In the genomic region with DNA sequence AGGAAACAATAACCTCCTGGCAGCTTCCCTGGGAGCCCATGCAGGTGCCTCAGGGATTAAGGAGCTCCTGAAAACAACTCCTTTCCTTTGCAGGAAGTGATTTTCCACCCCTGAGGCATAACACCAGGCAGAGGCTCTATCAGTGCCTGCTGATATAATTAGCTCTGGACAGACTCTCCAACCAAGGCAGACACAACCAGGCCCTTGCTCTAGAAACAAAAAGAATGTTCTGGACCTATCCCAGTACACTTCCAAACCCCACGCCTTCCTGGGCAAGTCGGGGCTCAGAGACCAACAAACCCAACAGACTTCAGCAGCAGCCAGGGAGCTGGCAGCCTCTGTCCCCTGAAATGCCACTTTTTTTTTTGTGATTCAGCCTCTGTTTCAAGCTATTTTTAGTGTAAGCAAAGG, we compare ENCODE assay signal across 16 cellular contexts.
DNase-seq lines count a peak whose midpoint lies in the region; ATAC-seq, FAIRE-seq and TF ChIP-seq lines count a peak whose summit lies in the region.
"Had no signal": no experiment of that assay in that cellular context is flagged by ENCODE, and none has a peak within 500 bp of the region (broad histone marks: within the 10 kb centered on the region; RNA-seq: fewer than 3 reads in every experiment).

No MANE protein-coding gene starts in this region.

- H3K9me1 ChIP-seq in keratinocyte (ENCODE audit: control insufficient read depth, extremely low read depth, insufficient read depth, low read length) = no peaks in the 10 kb centered on the region

- H3K9me3 ChIP-seq in MG63 (no peaks in the 10 kb centered on the region), keratinocyte (ENCODE audit: control insufficient read depth, low read depth, low read length) (no peaks in the 10 kb centered on the region), tibial artery (no peaks in the 10 kb centered on the region)
- H3K9me3 ChIP-seq: suprapubic skin had no signal

- H3K9me3 Mint-ChIP-seq in chondrocyte (ENCODE audit: low read depth) = no peaks in the 10 kb centered on the region
- H3K9me3 Mint-ChIP-seq: activated naive CD4-positive, alpha-beta T cell treated with anti-CD3 and anti-CD28 coated beads, Interleukin-2, amount 50 U/mL, for 24 hours; effector memory CD8-positive, alpha-beta T cell had no signal

- H3K27me3 Mint-ChIP-seq in chondrocyte (ENCODE audit: low read depth) = no peaks in the 10 kb centered on the region
- H3K27me3 Mint-ChIP-seq: effector memory CD8-positive, alpha-beta T cell had no signal

- dilution Hi-C loops in keratinocyte (cut with MboI; ENCODE audit: extremely low pct_ligation_motif_present, low sequenced_read_pairs) = no loop called here

- no peak overlapping the region for H3K4me3 Mint-ChIP-seq in chondrocyte (ENCODE audit: unreplicated experiment)
- H3K4me3 Mint-ChIP-seq: activated naive CD4-positive, alpha-beta T cell treated with anti-CD3 and anti-CD28 coated beads, Interleukin-2, amount 50 U/mL, for 24 hours; effector memory CD8-positive, alpha-beta T cell had no signal

- FAIRE-seq in keratinocyte (lab: Jason Lieb, UNC) (peak; percentile 88), RCC 7860 (lab: Jason Lieb, UNC) (no peak)

- peaks cover 56% of the 10 kb centered on the region for H3K4me1 ChIP-seq in keratinocyte (ENCODE audit: control insufficient read depth, extremely low read depth, insufficient read depth, low read length)
- H3K4me1 ChIP-seq in tibial artery = peaks cover 5 to 89% (median 75%) of the 10 kb centered on the region in 4 donors

- peaks cover 7% of the 10 kb centered on the region for H3K36me3 ChIP-seq in MG63
- no peaks in the 10 kb centered on the region for H3K36me3 ChIP-seq in keratinocyte (ENCODE audit: control insufficient read depth in 2 of 2, extremely low read depth in 1 of 2, insufficient read depth in 2 of 2, low read length in 2 of 2)
- H3K36me3 ChIP-seq in tibial artery = no peaks in the 10 kb centered on the region
- H3K36me3 ChIP-seq: suprapubic skin had no signal

- peak overlapping the region; percentile 11 for H3K27ac ChIP-seq in keratinocyte (ENCODE audit: control insufficient read depth, insufficient read depth, low read length)
- peak overlapping the region; percentile 82 to 91 for H3K27ac ChIP-seq in tibial artery
- H3K27ac ChIP-seq: suprapubic skin had no signal

- TF ChIP-seq CTCF in chondrocyte (IDR thresholded peaks at IDR 0.05) (no peak), keratinocyte (optimal IDR thresholded peaks at IDR 0.05 in 1 of 3, IDR thresholded peaks at IDR 0.05 in 1 of 3, conservative IDR thresholded peaks at IDR 0.05 in 1 of 3; ENCODE audit: extremely low read depth in 1 of 3, insufficient read depth in 2 of 3, low read length in 3 of 3) (no peak), tibial artery (IDR thresholded peaks at IDR 0.05) (no peak)

- H3K4me3 ChIP-seq in MG63 = no peak overlapping the region
- H3K4me3 ChIP-seq in keratinocyte (ENCODE audit: control insufficient read depth in 2 of 3, extremely low read depth in 1 of 3, insufficient read depth in 2 of 3, low read depth in 1 of 3, low read length in 3 of 3) = no peak overlapping the region
- H3K4me3 ChIP-seq in tibial artery = no peak overlapping the region
- H3K4me3 ChIP-seq: suprapubic skin had no signal

- no peak for ATAC-seq in GM18498 (IDR thresholded peaks at IDR 0.05; ENCODE audit: unreplicated experiment)
- ATAC-seq: effector memory CD8-positive, alpha-beta T cell had no signal

- H3K27me3 ChIP-seq in MG63 (no peaks in the 10 kb centered on the region), keratinocyte (ENCODE audit: control insufficient read depth, extremely low read depth, insufficient read depth, low read length) (no peaks in the 10 kb centered on the region), tibial artery (no peaks in the 10 kb centered on the region)

- peak overlapping the region; percentile 97 for H3K27ac Mint-ChIP-seq in chondrocyte (ENCODE audit: unreplicated experiment)
- H3K27ac Mint-ChIP-seq: activated naive CD4-positive, alpha-beta T cell treated with anti-CD3 and anti-CD28 coated beads, Interleukin-2, amount 50 U/mL, for 24 hours; effector memory CD8-positive, alpha-beta T cell had no signal

- H3K36me3 Mint-ChIP-seq in chondrocyte (ENCODE audit: low read depth) = no peaks in the 10 kb centered on the region
- H3K36me3 Mint-ChIP-seq: activated naive CD4-positive, alpha-beta T cell treated with anti-CD3 and anti-CD28 coated beads, Interleukin-2, amount 50 U/mL, for 24 hours had no signal

- intact Hi-C loops in tibial artery (cut with DNase I; ENCODE audit: low total_unique reads) = loop anchor here (5.0 kb wide), 1 partner anchor 218 kb away; no protein-coding TSS in a partner anchor

- peak overlapping the region; percentile 30 for H3K4me2 ChIP-seq in keratinocyte (ENCODE audit: control insufficient read depth, extremely low read depth, insufficient read depth, low read depth, low read length)

- DNase-seq in MG63 = peak; percentile 14
- no peak for DNase-seq in chondrocyte (ENCODE audit: low spot score)
- DNase-seq in keratinocyte (ENCODE audit: low read depth, low spot score) = no peak
- peak; percentile 48 to 79 for DNase-seq in tibial artery
- no peak for DNase-seq in RCC 7860 (ENCODE audit: low spot score)
- no peak for DNase-seq in NCI-H2081 (lab: John Stamatoyannopoulos, UW)
- DNase-seq in RKO (ENCODE audit: low spot score) = no peak
- DNase-seq: activated CD8-positive, alpha-beta memory T cell treated with anti-CD3 and anti-CD28 coated beads for 24 hours; DMS53; effector memory CD8-positive, alpha-beta T cell; midbrain; NCI-H187; right cardiac atrium had no signal

- H3K79me2 ChIP-seq in keratinocyte (ENCODE audit: control insufficient read depth, insufficient read depth, low read length) = no peaks in the 10 kb centered on the region

- no peak overlapping the region for H2AFZ ChIP-seq in keratinocyte (ENCODE audit: control insufficient read depth, low read length)

- H3K4me1 Mint-ChIP-seq in chondrocyte (ENCODE audit: low read depth) = peaks cover 84% of the 10 kb centered on the region
- H3K4me1 Mint-ChIP-seq: activated naive CD4-positive, alpha-beta T cell treated with anti-CD3 and anti-CD28 coated beads, Interleukin-2, amount 50 U/mL, for 24 hours had no signal

- H3K9ac ChIP-seq in keratinocyte (ENCODE audit: control insufficient read depth, extremely low read depth, insufficient read depth, low read length) = no peak overlapping the region

- no peaks in the 10 kb centered on the region for H4K20me1 ChIP-seq in keratinocyte (ENCODE audit: control insufficient read depth, extremely low read depth, insufficient read depth, low read length)

Comparison
In these comparisons a context has a peak if more than half of its experiments do, and no peak if none do; other contexts are left out.
1. DNase-seq: peak in MG63 (single experiment) and tibial artery (2 of 2); none in chondrocyte (single experiment), keratinocyte (single experiment), RCC 7860 (single experiment), NCI-H2081 (0 of 2) and RKO (single experiment).